In genomic region chrX:2550288-2551020, GRCh38 we compare ENCODE assay signal across 21 cellular contexts. TPM values are rescaled to one million over a fixed set of nuclear protein-coding genes. Genes with fewer than 3 reads are reported as not detected.
DNase-seq lines count a peak whose midpoint lies in the region; ATAC-seq and TF ChIP-seq lines count a peak whose summit lies in the region.
"Had no signal": no experiment of that assay in that cellular context is flagged by ENCODE, and none has a peak within 500 bp of the region (broad histone marks: within the 10 kb centered on the region; RNA-seq: fewer than 3 reads in every experiment).

No MANE protein-coding gene starts in this region.

- H3K36me3 ChIP-seq in BLaER1 treated with 17β-estradiol and CSF1 and Interleukin-3, amounts not matched to agents 10 nM and 100 nM = peaks cover 0 to 4% (median 0%) of the 10 kb centered on the region in 11 experiments; a peak in 1 of 22 replicates
- H3K36me3 ChIP-seq in HUES64 (ENCODE audit: insufficient read depth, low read length) (no peaks in the 10 kb centered on the region), psoas muscle (ENCODE audit: insufficient read depth in 1 of 2, low read depth in 1 of 2) (no peaks in the 10 kb centered on the region)
- H3K36me3 ChIP-seq: breast epithelium had no signal

- WGBS in HUES64 = 89% methylated on average over 9 of the region's 9 CpGs
- WGBS in psoas muscle, 3 donors = 31 to 33% (median 32%) methylated on average over 8 to 9 of the region's 9 CpGs

- H3K36me3 Mint-ChIP-seq in glutamatergic neuron (ENCODE audit: unreplicated experiment) = peaks cover 13% of the 10 kb centered on the region
- H3K36me3 Mint-ChIP-seq: activated naive CD4-positive, alpha-beta T cell treated with anti-CD3 and anti-CD28 coated beads, Interleukin-2, amount 10 ng/mL, durations not matched to agents 7 days and 5 days; natural killer cell had no signal

- peaks cover 12 to 50% (median 34%) of the 10 kb centered on the region in 10 experiments; a peak in 18 of 20 replicates for H3K4me1 ChIP-seq in BLaER1 treated with 17β-estradiol and CSF1 and Interleukin-3, amounts not matched to agents 10 nM and 100 nM
- H3K4me1 ChIP-seq in HUES64 (ENCODE audit: insufficient read depth, low read length) (peaks cover 17% of the 10 kb centered on the region), psoas muscle (no peaks in the 10 kb centered on the region)
- H3K4me1 ChIP-seq: breast epithelium, testis had no signal

- H3K4me3 Mint-ChIP-seq in glutamatergic neuron (ENCODE audit: unreplicated experiment) = no peak overlapping the region
- H3K4me3 Mint-ChIP-seq: activated naive CD4-positive, alpha-beta T cell treated with anti-CD3 and anti-CD28 coated beads, Interleukin-2, amount 10 ng/mL, durations not matched to agents 7 days and 5 days; IgD-negative memory B cell; natural killer cell had no signal

- intact Hi-C loops in psoas muscle (cut with DNase I) = no loop called here

- TF ChIP-seq CTCF in glutamatergic neuron (IDR thresholded peaks at IDR 0.05; ENCODE audit: partially characterized antibody, unreplicated experiment) = no peak
- no peak for TF ChIP-seq CTCF in psoas muscle (IDR thresholded peaks at IDR 0.05)

- DNase-seq in NCI-H748 treated with DMSO at 0.1 percent for 48 hours (lab: John Stamatoyannopoulos, UW) = peak; percentile 44
- DNase-seq in left kidney (ENCODE audit: low read depth, low spot score) = peak; percentile 68
- no peak for DNase-seq in glutamatergic neuron
- no peak for DNase-seq in psoas muscle
- DNase-seq in kidney glomerular epithelial cell (lab: John Stamatoyannopoulos, UW) = no peak
- DNase-seq: activated naive CD4-positive, alpha-beta T cell treated with anti-CD3 and anti-CD28 coated beads, Interleukin-2, amount 10 ng/mL, durations not matched to agents 7 days and 5 days; activated T-cell treated with anti-CD3 and anti-CD28 coated beads for 4 hours; COR-L47; H7; natural killer cell; right cardiac atrium; SIG-M5; stimulated activated CD4-positive, alpha-beta T cell treated with anti-CD3 and anti-CD28 coated beads, Interleukin-2, amount 100 ng/mL, for 48 hours; stimulated activated CD8-positive, alpha-beta memory T cell treated with anti-CD3 and anti-CD28 coated beads, Interleukin-4, amount 100 ng/mL, for 48 hours; T-helper 9 cell; testis had no signal

- peaks cover 3% of the 10 kb centered on the region for H3K27me3 Mint-ChIP-seq in glutamatergic neuron (ENCODE audit: unreplicated experiment)
- H3K27me3 Mint-ChIP-seq: activated naive CD4-positive, alpha-beta T cell treated with anti-CD3 and anti-CD28 coated beads, Interleukin-2, amount 10 ng/mL, durations not matched to agents 7 days and 5 days had no signal

- peaks cover 11% of the 10 kb centered on the region for H3K4me1 Mint-ChIP-seq in glutamatergic neuron (ENCODE audit: low read depth, unreplicated experiment)
- H3K4me1 Mint-ChIP-seq: activated naive CD4-positive, alpha-beta T cell treated with anti-CD3 and anti-CD28 coated beads, Interleukin-2, amount 10 ng/mL, durations not matched to agents 7 days and 5 days; IgD-negative memory B cell; natural killer cell had no signal

- ATAC-seq in GM19395 (IDR thresholded peaks at IDR 0.05; ENCODE audit: unreplicated experiment) (no peak), psoas muscle (no peak)
- ATAC-seq: natural killer cell, right cardiac atrium had no signal

- peaks cover 31 to 55% (median 35%) of the 10 kb centered on the region in 11 experiments for H3K9me3 ChIP-seq in BLaER1 treated with 17β-estradiol and CSF1 and Interleukin-3, amounts not matched to agents 10 nM and 100 nM (replicated peaks in 1 of 11)
- H3K9me3 ChIP-seq in HUES64 (ENCODE audit: insufficient read depth, low read depth, low read length) (peaks cover 20% of the 10 kb centered on the region), psoas muscle (no peaks in the 10 kb centered on the region)
- H3K9me3 ChIP-seq: breast epithelium, testis had no signal

- H3K9me3 Mint-ChIP-seq in glutamatergic neuron (ENCODE audit: unreplicated experiment) = peaks cover 5% of the 10 kb centered on the region
- H3K9me3 Mint-ChIP-seq: natural killer cell had no signal

- H4K20me1 ChIP-seq in BLaER1 treated with 17β-estradiol and CSF1 and Interleukin-3, amounts not matched to agents 10 nM and 100 nM = no peaks in the 10 kb centered on the region

- peak overlapping the region in 6 of 11 experiments; percentile 24 to 88 (median 80); a peak in 10 of 22 replicates for H3K4me2 ChIP-seq in BLaER1 treated with 17β-estradiol and CSF1 and Interleukin-3, amounts not matched to agents 10 nM and 100 nM

- peaks cover 0 to 18% (median 0%) of the 10 kb centered on the region in 11 experiments; a peak in 6 of 22 replicates for H3K27me3 ChIP-seq in BLaER1 treated with 17β-estradiol and CSF1 and Interleukin-3, amounts not matched to agents 10 nM and 100 nM
- H3K27me3 ChIP-seq in HUES64 (ENCODE audit: insufficient read depth, low read length) (no peaks in the 10 kb centered on the region), psoas muscle (ENCODE audit: insufficient read depth in 3 of 3, low read length in 2 of 3) (peaks cover 3 to 8% (median 3%) of the 10 kb centered on the region in 3 donors)
- H3K27me3 ChIP-seq: testis had no signal

- no peak overlapping the region for H3K4me3 ChIP-seq in BLaER1 treated with 17β-estradiol and CSF1 and Interleukin-3, amounts not matched to agents 10 nM and 100 nM
- H3K4me3 ChIP-seq in HUES64 (ENCODE audit: low read length) (no peak overlapping the region), psoas muscle (no peak overlapping the region)
- H3K4me3 ChIP-seq: breast epithelium, testis had no signal

- H3K27ac Mint-ChIP-seq in glutamatergic neuron (ENCODE audit: unreplicated experiment) = no peak overlapping the region
- H3K27ac Mint-ChIP-seq: activated naive CD4-positive, alpha-beta T cell treated with anti-CD3 and anti-CD28 coated beads, Interleukin-2, amount 10 ng/mL, durations not matched to agents 7 days and 5 days; natural killer cell had no signal

- no peak overlapping the region for H3K27ac ChIP-seq in BLaER1 treated with 17β-estradiol and CSF1 and Interleukin-3, amounts not matched to agents 10 nM and 100 nM
- peak overlapping the region; percentile 82; the same call in 1 of the 2 replicates for H3K27ac ChIP-seq in HUES64 (ENCODE audit: low read depth, low read length)
- no peak overlapping the region for H3K27ac ChIP-seq in psoas muscle
- H3K27ac ChIP-seq: breast epithelium, testis had no signal

- no peak overlapping the region for H3K9ac ChIP-seq in BLaER1 treated with 17β-estradiol and CSF1 and Interleukin-3, amounts not matched to agents 10 nM and 100 nM
- H3K9ac ChIP-seq in HUES64 (ENCODE audit: low read depth, low read length) = no peak overlapping the region

RNA-seq across cellular contexts. Expression of gene DHRSX, which starts 49.7 kb away (rescaled TPM):
- polyA plus RNA-seq in HUES64 (2013, experiment 1 of 2) = 25.8 TPM
- polyA plus RNA-seq in HUES64 (2013, experiment 2 of 2) = 37.3 TPM
- total RNA-seq in glutamatergic neuron (ENCODE audit: unreplicated experiment) = 37.1 TPM
- 10 to 100 TPM in 3 of 4 donors, 1 to 10 TPM in 1; 9.6 to 19.3 (median 12.7) TPM for total RNA-seq in psoas muscle
- 1 to 10 TPM; 5.6 to 7.8 (median 7.2) TPM for polyA plus RNA-seq in psoas muscle

RNA-seq across cellular contexts. Expression of gene ZBED1, which starts 49.7 kb away (rescaled TPM):
- polyA plus RNA-seq in HUES64 (2013, experiment 1 of 2) = 25.3 TPM
- 26.4 TPM for polyA plus RNA-seq in HUES64 (2013, experiment 2 of 2)
- total RNA-seq in glutamatergic neuron (ENCODE audit: unreplicated experiment) (45.4 TPM), psoas muscle (10 to 100 TPM; 28.7 to 63.1 (median 36.3) TPM)
- 10 to 100 TPM; 18.6 to 67.9 (median 37.6) TPM for polyA plus RNA-seq in psoas muscle

Comparison
In these comparisons a context has a peak if more than half of its experiments do, and no peak if none do; other contexts are left out.
1. DNase-seq: peak in NCI-H748 treated with DMSO at 0.1 percent for 48 hours (single experiment) and left kidney (single experiment); none in glutamatergic neuron (single experiment), psoas muscle (0 of 2) and kidney glomerular epithelial cell (single experiment).